13 cellular contexts compared by ENCODE assay signal in the genomic region with DNA sequence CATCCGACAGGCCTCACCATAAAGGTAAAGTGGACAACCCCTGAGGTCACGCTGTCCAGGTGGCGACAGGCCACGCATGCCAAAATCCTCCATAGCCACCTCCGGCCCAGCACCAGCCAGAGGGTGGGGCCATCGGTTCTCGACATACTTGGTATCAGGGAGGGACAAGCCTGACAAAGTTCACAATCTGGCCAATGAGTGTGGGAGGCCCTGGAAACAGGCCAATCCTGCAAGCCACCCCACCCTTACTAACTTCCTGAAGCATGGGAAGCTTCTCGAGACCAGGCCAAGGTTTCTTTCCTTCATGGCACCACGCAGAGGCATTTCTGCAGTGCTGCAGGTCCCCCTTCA.
A peak's percentile ranks its signal among the peaks of the same experiment; 100 is the strongest.
DNase-seq lines count a peak whose midpoint lies in the region; ATAC-seq, FAIRE-seq and TF ChIP-seq lines count a peak whose summit lies in the region.
"Had no signal": no experiment of that assay in that cellular context is flagged by ENCODE, and none has a peak within 500 bp of the region (broad histone marks: within the 10 kb centered on the region; RNA-seq: fewer than 3 reads in every experiment).

No MANE protein-coding gene starts in this region.

- H3K27ac ChIP-seq in SJSA1 (peak overlapping the region; percentile 62; the same call in 1 of the 2 replicates), heart left ventricle (no peak overlapping the region), small intestine (ENCODE audit: low read depth in 1 of 2, low read length in 1 of 2) (no peak overlapping the region), prostate gland (no peak overlapping the region)
- H3K27ac ChIP-seq: 22Rv1, Peyer's patch had no signal

- H3K27me3 ChIP-seq in SJSA1 (replicated peaks) (no peaks in the 10 kb centered on the region), heart left ventricle (no peaks in the 10 kb centered on the region), small intestine (ENCODE audit: control insufficient read depth in 2 of 2, insufficient read depth in 2 of 2, low read length in 2 of 2) (no peaks in the 10 kb centered on the region), prostate gland (replicated peaks; ENCODE audit: insufficient read depth) (no peaks in the 10 kb centered on the region)
- H3K27me3 ChIP-seq: Peyer's patch had no signal

- peak in 3 of 4 donors; percentile 29 to 61 (median 35) for ATAC-seq in heart left ventricle
- no peak for ATAC-seq in HG03045 (IDR thresholded peaks at IDR 0.05; ENCODE audit: unreplicated experiment)
- ATAC-seq in GM21717 (IDR thresholded peaks at IDR 0.05; ENCODE audit: unreplicated experiment) = no peak

- H3K9me3 ChIP-seq in SJSA1 (replicated peaks) = no peaks in the 10 kb centered on the region
- no peaks in the 10 kb centered on the region for H3K9me3 ChIP-seq in heart left ventricle
- H3K9me3 ChIP-seq in small intestine (ENCODE audit: control insufficient read depth, low read depth) = no peaks in the 10 kb centered on the region
- no peaks in the 10 kb centered on the region for H3K9me3 ChIP-seq in prostate gland
- H3K9me3 ChIP-seq: Peyer's patch had no signal

- H3K4me3 ChIP-seq in SJSA1 (no peak overlapping the region), heart left ventricle (no peak overlapping the region), small intestine (ENCODE audit: low read depth in 1 of 2, low read length in 2 of 2) (no peak overlapping the region), prostate gland (no peak overlapping the region)
- H3K4me3 ChIP-seq: Peyer's patch had no signal

- TF ChIP-seq CTCF in heart left ventricle (IDR thresholded peaks at IDR 0.05) = no peak
- TF ChIP-seq CTCF in prostate gland (IDR thresholded peaks at IDR 0.05) = no peak

- TF ChIP-seq POLR2A in heart left ventricle (IDR thresholded peaks at IDR 0.05) = no peak
- no peak for TF ChIP-seq POLR2A in prostate gland (IDR thresholded peaks at IDR 0.05)

- H3K36me3 ChIP-seq in SJSA1 = no peaks in the 10 kb centered on the region
- H3K36me3 ChIP-seq in heart left ventricle = peaks cover 0 to 12% (median 0%) of the 10 kb centered on the region in 9 donors
- no peaks in the 10 kb centered on the region for H3K36me3 ChIP-seq in small intestine (ENCODE audit: control insufficient read depth in 2 of 2, insufficient read depth in 2 of 2, low read length in 2 of 2)
- H3K36me3 ChIP-seq in prostate gland = no peaks in the 10 kb centered on the region

- FAIRE-seq in small intestine (lab: Jason Lieb, UNC) = no peak

- peak; percentile 31 for DNase-seq in DMS 273 (lab: John Stamatoyannopoulos, UW; ENCODE audit: unreplicated experiment)
- no peak for DNase-seq in DMS 273 treated with DMSO at 0.1 percent for 48 hours (lab: John Stamatoyannopoulos, UW)
- no peak for DNase-seq in SJSA1 (ENCODE audit: low read depth in 1 of 2, low spot score in 2 of 2)
- peak in 3 of 5 donors; percentile 31 to 45 (median 32) for DNase-seq in heart left ventricle
- peak; percentile 43 for DNase-seq in small intestine
- no peak for DNase-seq in prostate gland (ENCODE audit: low spot score)
- DNase-seq: activated naive CD4-positive, alpha-beta T cell treated with anti-CD3 and anti-CD28 coated beads, Interleukin-2, amount 10 ng/mL, durations not matched to agents 7 days and 5 days; NCI-H446 treated with DMSO at 0.1 percent for 48 hours; Peyer's patch; retina had no signal

- 55 to 57% (median 56%) methylated on average over 4 to 9 of the region's 9 CpGs for WGBS in heart left ventricle, 4 donors
- WGBS in small intestine, 3 donors = 56 to 70% (median 68%) methylated on average over 9 of the region's 9 CpGs
- WGBS in prostate gland = 95% methylated on average over 5 of the region's 9 CpGs

- H3K4me1 ChIP-seq in SJSA1 (replicated peaks) = peaks cover 16% of the 10 kb centered on the region
- H3K4me1 ChIP-seq in heart left ventricle = peaks cover 0 to 15% (median 8%) of the 10 kb centered on the region in 12 donors
- no peaks in the 10 kb centered on the region for H3K4me1 ChIP-seq in small intestine (ENCODE audit: control insufficient read depth in 2 of 2, insufficient read depth in 1 of 2, low read depth in 1 of 2, low read length in 1 of 2)
- no peaks in the 10 kb centered on the region for H3K4me1 ChIP-seq in prostate gland (replicated peaks)
- H3K4me1 ChIP-seq: Peyer's patch had no signal

- intact Hi-C loops in heart left ventricle (cut with DNase I) = no loop called here
- intact Hi-C loops in prostate gland (cut with DNase I) = no loop called here

Comparison
In these comparisons a context has a peak if more than half of its experiments do, and no peak if none do; other contexts are left out.
1. DNase-seq: peak in DMS 273 (single experiment), heart left ventricle (3 of 5) and small intestine (single experiment); none in DMS 273 treated with DMSO at 0.1 percent for 48 hours (single experiment), SJSA1 (0 of 2) and prostate gland (single experiment).
2. ATAC-seq: peak in heart left ventricle (3 of 4); none in HG03045 (single experiment) and GM21717 (single experiment).